Comparison of ENCODE assay signal across 1 cellular context in the genomic region with DNA sequence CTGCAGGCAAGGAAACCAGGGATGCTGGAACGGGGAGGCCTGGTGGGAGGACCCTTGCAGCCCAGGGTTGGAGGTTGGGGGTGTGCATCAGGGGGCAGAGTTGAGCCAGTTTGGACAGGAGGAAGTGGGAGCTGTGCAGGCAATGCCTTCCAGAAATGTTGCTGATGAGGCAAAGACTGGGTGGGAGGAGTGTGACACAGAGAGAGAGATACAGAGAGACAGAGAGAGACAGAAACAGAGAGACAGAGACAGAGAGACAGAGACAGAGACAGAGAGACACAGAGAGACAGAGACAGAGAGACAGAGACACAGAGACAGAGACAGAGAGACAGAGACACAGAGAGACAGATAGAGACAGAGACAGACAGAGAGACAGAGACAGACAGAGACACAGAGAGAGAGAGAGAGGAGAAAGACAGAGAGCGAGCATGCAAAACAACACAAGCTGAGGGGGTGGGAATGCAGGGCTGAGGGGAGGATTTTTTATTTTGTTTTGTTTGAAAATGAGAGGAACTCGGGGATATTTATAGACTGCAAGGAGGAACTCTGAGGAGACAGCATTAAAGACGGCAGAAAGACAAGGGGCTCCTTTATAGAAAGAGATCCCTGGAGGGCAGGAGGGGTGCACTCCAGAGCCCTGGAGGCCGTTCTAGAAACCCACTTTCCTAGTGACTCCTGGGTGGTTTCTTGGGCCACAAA.
TF ChIP-seq lines count a peak whose summit lies in the region.

No MANE protein-coding gene starts in this region.

TF ChIP-seq in HEK293, 187 proteins besides CTCF, POLR2A, EP300 and RAD21 (continued from another document):
- TF ChIP-seq ZNF610 (tag by site-specific recombination; IDR thresholded peaks at IDR 0.05; ENCODE audit: borderline replicate concordance) = no peak
- peak; percentile 86 for TF ChIP-seq ZFHX2 (tag by site-specific recombination; conservative IDR thresholded peaks at IDR 0.05)
- TF ChIP-seq ZNF596 (tag by site-specific recombination; IDR thresholded peaks at IDR 0.05) = peak; percentile 66
- 0 out of 2 replicates have a peak, but pooled peaks have one; percentile 19 for TF ChIP-seq KLF1 (tag by site-specific recombination; IDR thresholded peaks at IDR 0.05)
- TF ChIP-seq GLIS2 (tag by site-specific recombination; IDR thresholded peaks at IDR 0.05) = peak; percentile 75
- TF ChIP-seq ZBTB48 (tag by site-specific recombination; IDR thresholded peaks at IDR 0.05) = no peak
- peak; percentile 41; the same call in 1 of the 2 replicates for TF ChIP-seq KLF7 (tag by site-specific recombination; IDR thresholded peaks at IDR 0.05; ENCODE audit: borderline replicate concordance)
- TF ChIP-seq ZNF223 (tag by site-specific recombination; IDR thresholded peaks at IDR 0.05) = no peak
- peak; percentile 52; the same call in 1 of the 2 replicates for TF ChIP-seq KLF8 (tag by site-specific recombination; IDR thresholded peaks at IDR 0.05)
- TF ChIP-seq, protein P1, sequence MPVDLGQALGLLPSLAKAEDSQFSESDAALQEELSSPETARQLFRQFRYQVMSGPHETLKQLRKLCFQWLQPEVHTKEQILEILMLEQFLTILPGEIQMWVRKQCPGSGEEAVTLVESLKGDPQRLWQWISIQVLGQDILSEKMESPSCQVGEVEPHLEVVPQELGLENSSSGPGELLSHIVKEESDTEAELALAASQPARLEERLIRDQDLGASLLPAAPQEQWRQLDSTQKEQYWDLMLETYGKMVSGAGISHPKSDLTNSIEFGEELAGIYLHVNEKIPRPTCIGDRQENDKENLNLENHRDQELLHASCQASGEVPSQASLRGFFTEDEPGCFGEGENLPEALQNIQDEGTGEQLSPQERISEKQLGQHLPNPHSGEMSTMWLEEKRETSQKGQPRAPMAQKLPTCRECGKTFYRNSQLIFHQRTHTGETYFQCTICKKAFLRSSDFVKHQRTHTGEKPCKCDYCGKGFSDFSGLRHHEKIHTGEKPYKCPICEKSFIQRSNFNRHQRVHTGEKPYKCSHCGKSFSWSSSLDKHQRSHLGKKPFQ (tag by site-specific recombination; IDR thresholded peaks at IDR 0.05) = 0 out of 2 replicates have a peak, but pooled peaks have one; percentile 36
- TF ChIP-seq, protein P2, sequence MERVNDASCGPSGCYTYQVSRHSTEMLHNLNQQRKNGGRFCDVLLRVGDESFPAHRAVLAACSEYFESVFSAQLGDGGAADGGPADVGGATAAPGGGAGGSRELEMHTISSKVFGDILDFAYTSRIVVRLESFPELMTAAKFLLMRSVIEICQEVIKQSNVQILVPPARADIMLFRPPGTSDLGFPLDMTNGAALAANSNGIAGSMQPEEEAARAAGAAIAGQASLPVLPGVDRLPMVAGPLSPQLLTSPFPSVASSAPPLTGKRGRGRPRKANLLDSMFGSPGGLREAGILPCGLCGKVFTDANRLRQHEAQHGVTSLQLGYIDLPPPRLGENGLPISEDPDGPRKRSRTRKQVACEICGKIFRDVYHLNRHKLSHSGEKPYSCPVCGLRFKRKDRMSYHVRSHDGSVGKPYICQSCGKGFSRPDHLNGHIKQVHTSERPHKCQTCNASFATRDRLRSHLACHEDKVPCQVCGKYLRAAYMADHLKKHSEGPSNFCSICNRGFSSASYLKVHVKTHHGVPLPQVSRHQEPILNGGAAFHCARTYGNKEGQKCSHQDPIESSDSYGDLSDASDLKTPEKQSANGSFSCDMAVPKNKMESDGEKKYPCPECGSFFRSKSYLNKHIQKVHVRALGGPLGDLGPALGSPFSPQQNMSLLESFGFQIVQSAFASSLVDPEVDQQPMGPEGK (tag by site-specific recombination; IDR thresholded peaks at IDR 0.05) = 0 out of 2 replicates have a peak, but pooled peaks have one; percentile 25
- TF ChIP-seq ZFP3 (tag by site-specific recombination; IDR thresholded peaks at IDR 0.05; ENCODE audit: low read depth) = 0 out of 2 replicates have a peak, but pooled peaks have one; percentile 12
